In genomic region chr20:18256440-18257090, GRCh38 we compare ENCODE assay signal across 24 cellular contexts.
"Had no signal": no experiment of that assay in that cellular context is flagged by ENCODE, and none has a peak within 500 bp of the region (broad histone marks: within the 10 kb centered on the region; RNA-seq: fewer than 3 reads in every experiment).

No MANE protein-coding gene starts in this region.

- H3K79me2 ChIP-seq: parathyroid adenoma had no signal

- H3K36me3 Mint-ChIP-seq: activated naive CD4-positive, alpha-beta T cell treated with anti-CD3 and anti-CD28 coated beads, Interleukin-2, amount 50 U/mL, for 24 hours; memory B cell; naive B cell had no signal

- H3K27ac ChIP-seq: ascending aorta, coronary artery, gastroesophageal sphincter, heart left ventricle, left lung, neutrophil, parathyroid adenoma, right lobe of liver, testis, upper lobe of right lung, VCaP had no signal

- H3K4me3 Mint-ChIP-seq: activated naive CD4-positive, alpha-beta T cell treated with anti-CD3 and anti-CD28 coated beads, Interleukin-2, amount 50 U/mL, for 24 hours; activated T-cell treated with anti-CD3 and anti-CD28 coated beads, Interleukin-2, amount 50 U/mL, for 72 hours; memory B cell had no signal

- H3K9ac ChIP-seq: parathyroid adenoma had no signal

- H3K27me3 ChIP-seq: ascending aorta, left lung, neutrophil, right lobe of liver, testis, upper lobe of right lung had no signal

- H3K4me1 ChIP-seq: ascending aorta, gastroesophageal sphincter, heart left ventricle, parathyroid adenoma, right lobe of liver, testis, upper lobe of right lung had no signal

- H3K27me3 Mint-ChIP-seq: activated naive CD4-positive, alpha-beta T cell treated with anti-CD3 and anti-CD28 coated beads, Interleukin-2, amount 50 U/mL, for 24 hours had no signal

- H3K27ac Mint-ChIP-seq: activated naive CD4-positive, alpha-beta T cell treated with anti-CD3 and anti-CD28 coated beads, Interleukin-2, amount 50 U/mL, for 24 hours; activated T-cell treated with anti-CD3 and anti-CD28 coated beads, Interleukin-2, amount 50 U/mL, for 72 hours; memory B cell had no signal

- ATAC-seq: activated T-cell treated with anti-CD3 and anti-CD28 coated beads, Interleukin-2, amount 50 U/mL, for 72 hours; esophagus mucosa; gastroesophageal sphincter; heart left ventricle; left lung; mucosa of descending colon; right lobe of liver; upper lobe of right lung had no signal

- H2AFZ ChIP-seq: parathyroid adenoma had no signal

- H3K4me3 ChIP-seq: ascending aorta, coronary artery, gastroesophageal sphincter, heart left ventricle, left lung, mucosa of descending colon, right lobe of liver, testis, upper lobe of right lung had no signal

- H3K36me3 ChIP-seq: ascending aorta, gastroesophageal sphincter, heart left ventricle, left lung, neutrophil, right lobe of liver, upper lobe of right lung had no signal

- H3K9me3 Mint-ChIP-seq: activated naive CD4-positive, alpha-beta T cell treated with anti-CD3 and anti-CD28 coated beads, Interleukin-2, amount 50 U/mL, for 24 hours; activated T-cell treated with anti-CD3 and anti-CD28 coated beads, Interleukin-2, amount 50 U/mL, for 72 hours; memory B cell; naive B cell had no signal

- H3K9me3 ChIP-seq: ascending aorta, gastroesophageal sphincter, heart left ventricle, left lung, mucosa of descending colon, neutrophil, right lobe of liver, testis, upper lobe of right lung had no signal

- DNase-seq: activated CD4-positive, alpha-beta T cell treated with anti-CD3 and anti-CD28 coated beads, Interleukin-2, amount 50 U/mL, for 1 hour; activated CD4-positive, CD25-positive, alpha-beta regulatory T cell treated with anti-CD3 and anti-CD28 coated beads, Interleukin-2, amount 50 U/mL, for 72 hours; activated CD8-positive, alpha-beta memory T cell treated with anti-CD3 and anti-CD28 coated beads for 24 hours; activated effector memory CD4-positive, alpha-beta T cell treated with anti-CD3 and anti-CD28 coated beads, Interleukin-2, amount 50 U/mL, for 16 hours; activated T-cell treated with anti-CD3 and anti-CD28 coated beads, Interleukin-2, amount 50 U/mL, for 72 hours; heart left ventricle; left lung; mucosa of descending colon; naive B cell; right lobe of liver; small intestine; stimulated activated CD4-positive, alpha-beta T cell treated with anti-CD3 and anti-CD28 coated beads, Interleukin-15, amount 100 ng/mL, for 24 hours; stimulated activated CD4-positive, alpha-beta T cell treated with anti-CD3 and anti-CD28 coated beads, Interleukin-2, amount 100 ng/mL, for 48 hours; testis; upper lobe of right lung had no signal

- H3K4me1 Mint-ChIP-seq: activated naive CD4-positive, alpha-beta T cell treated with anti-CD3 and anti-CD28 coated beads, Interleukin-2, amount 50 U/mL, for 24 hours; memory B cell; naive B cell had no signal
